ENCODE assay signal across 15 cellular contexts in genomic region chr12:128819293-128820144, GRCh38. TPM values are rescaled to one million over a fixed set of nuclear protein-coding genes. Genes with fewer than 3 reads are reported as not detected.
DNase-seq lines count a peak whose midpoint lies in the region; ATAC-seq, FAIRE-seq and TF ChIP-seq lines count a peak whose summit lies in the region.
"Had no signal": no experiment of that assay in that cellular context is flagged by ENCODE, and none has a peak within 500 bp of the region (broad histone marks: within the 10 kb centered on the region; RNA-seq: fewer than 3 reads in every experiment).

No MANE protein-coding gene starts in this region.

- no peaks in the 10 kb centered on the region for H3K9me3 ChIP-seq in H1 (ENCODE audit: insufficient read depth in 2 of 2, low read depth in 1 of 2, low read length in 1 of 2)
- H3K9me3 ChIP-seq in gastrocnemius medialis = no peaks in the 10 kb centered on the region
- no peaks in the 10 kb centered on the region for H3K9me3 ChIP-seq in Peyer's patch
- H3K9me3 ChIP-seq: Caco-2 had no signal

- intact Hi-C loops in gastrocnemius medialis (cut with DNase I; ENCODE audit: low total_unique reads) = loop anchor here (5.0 kb wide), 1 partner anchor 32 kb away; no protein-coding TSS in a partner anchor

- H3K27me3 ChIP-seq in H1 (replicated peaks in 1 of 4; ENCODE audit: control insufficient read depth in 3 of 4, extremely low read depth in 1 of 4, insufficient read depth in 3 of 4, low read length in 3 of 4) = no peaks in the 10 kb centered on the region
- no peaks in the 10 kb centered on the region for H3K27me3 ChIP-seq in gastrocnemius medialis
- H3K27me3 ChIP-seq in Peyer's patch = no peaks in the 10 kb centered on the region

- H4K20me1 ChIP-seq in H1 (replicated peaks in 1 of 2; ENCODE audit: control insufficient read depth in 1 of 2, insufficient read depth in 2 of 2, low read length in 2 of 2) = peaks cover 24 to 38% of the 10 kb centered on the region in 2 experiments

- H2BK20ac ChIP-seq in H1 (ENCODE audit: low read length) = no peak overlapping the region

- DNase-seq in ELF-1 (ENCODE audit: low read depth, low spot score) (peak; percentile 56), NCI-H1417 treated with DMSO at 0.1 percent for 48 hours (lab: John Stamatoyannopoulos, UW) (peak; percentile 45), H1 (ENCODE audit: low read depth in 1 of 2, low spot score in 2 of 2) (no peak), gastrocnemius medialis (peak in 1 of 2 donors; percentile 56), RKO (ENCODE audit: low spot score) (no peak), Peyer's patch (no peak)
- DNase-seq: activated CD8-positive, alpha-beta T cell treated with anti-CD3 and anti-CD28 coated beads for 36 hours; Caco-2; MM.1S; NK-92 treated with Interleukin-12 subunit alpha and Interleukin-12 subunit beta, amount 100 ng/mL, for 24 hours; T-helper 1 cell had no signal

- no peak overlapping the region for H4K8ac ChIP-seq in H1 (ENCODE audit: extremely low read depth, insufficient read depth, low read length)

- no peak overlapping the region for H3K14ac ChIP-seq in H1 (ENCODE audit: insufficient read length)

- peak overlapping the region; percentile 23 to 38; a peak in 2 of 4 replicates for H3K4me2 ChIP-seq in H1 (ENCODE audit: insufficient read depth in 1 of 2, low read depth in 2 of 2, low read length in 2 of 2)

- no peak overlapping the region for H2AK5ac ChIP-seq in H1 (ENCODE audit: low read depth, low read length)

- no peak overlapping the region for H2BK120ac ChIP-seq in H1 (replicated peaks; ENCODE audit: low read depth, low read length)

- in situ Hi-C loops in gastrocnemius medialis (cut with MboI; ENCODE audit: low sequenced_read_pairs in 4 of 4) = no loop called here

- no peak overlapping the region for H3K4ac ChIP-seq in H1 (replicated peaks; ENCODE audit: insufficient read length, low read depth, low read length)

- CTCF ChIA-PET in H1 (lab: Charles Lee; ENCODE audit: partially characterized antibody) = interaction anchor here (0.6 to 2.3 kb wide), 4 partner anchors 7 to 47 kb away, joined by 3 to 13 read pairs (median 4); no protein-coding TSS in a partner anchor

- no peak overlapping the region for H2BK15ac ChIP-seq in H1 (ENCODE audit: low read length)

- peaks cover 0 to 12% (median 3%) of the 10 kb centered on the region in 4 experiments; a peak in 4 of 8 replicates for H3K36me3 ChIP-seq in H1 (ENCODE audit: control insufficient read depth in 2 of 4, insufficient read depth in 4 of 4, low read length in 3 of 4)
- no peaks in the 10 kb centered on the region for H3K36me3 ChIP-seq in gastrocnemius medialis
- H3K36me3 ChIP-seq in Peyer's patch = peaks cover 0 to 3% (median 0%) of the 10 kb centered on the region in 3 donors

- H3K9ac ChIP-seq in H1 (replicated peaks in 1 of 4; ENCODE audit: extremely low read depth in 1 of 4, low read depth in 3 of 4, low read length in 3 of 4) = no peak overlapping the region

- TF ChIP-seq EP300 in H1 (IDR thresholded peaks at IDR 0.05; ENCODE audit: borderline replicate concordance in 1 of 2, low read depth in 2 of 2, low read length in 2 of 2) = no peak

- H4K91ac ChIP-seq in H1 (replicated peaks; ENCODE audit: insufficient read length, low read length) = no peak overlapping the region

- no peak overlapping the region for H3K56ac ChIP-seq in H1 (replicated peaks; ENCODE audit: insufficient read length, low read depth, low read length)

- H3K79me1 ChIP-seq in H1 (ENCODE audit: low read depth, low read length) = peaks cover 12% of the 10 kb centered on the region

- H3K23me2 ChIP-seq in H1 (ENCODE audit: low read depth, low read length) = peaks cover 9% of the 10 kb centered on the region; the same call in 1 of the 2 replicates

- H3K4me3 ChIP-seq in H1 (ENCODE audit: extremely low read depth in 1 of 4, insufficient read depth in 2 of 4, low read depth in 3 of 4, low read length in 4 of 4) (no peak overlapping the region), gastrocnemius medialis (peak overlapping the region in 3 of 4 donors; percentile 2 to 10 (median 5)), Peyer's patch (no peak overlapping the region)

- TF ChIP-seq RAD21 in H1 (IDR thresholded peaks at IDR 0.05 in 1 of 2, conservative IDR thresholded peaks at IDR 0.05 in 1 of 2; ENCODE audit: low read depth in 2 of 2, low read length in 2 of 2) = no peak

- TF ChIP-seq CTCF in H1 (IDR thresholded peaks at IDR 0.05; ENCODE audit: control extremely low read depth in 1 of 3, insufficient read depth in 1 of 3, low read depth in 1 of 3, low read length in 3 of 3) = no peak
- no peak for TF ChIP-seq CTCF in gastrocnemius medialis (IDR thresholded peaks at IDR 0.05 in 4 of 5, conservative IDR thresholded peaks at IDR 0.05 in 1 of 5)
- TF ChIP-seq CTCF in Peyer's patch (IDR thresholded peaks at IDR 0.05) = no peak

- H3K23ac ChIP-seq in H1 (ENCODE audit: insufficient read length) = no peak overlapping the region

- H2BK5ac ChIP-seq in H1 (ENCODE audit: low read depth, low read length) = no peak overlapping the region

- H3K4me1 ChIP-seq in H1 (replicated peaks in 1 of 4; ENCODE audit: control insufficient read depth in 3 of 4, insufficient read depth in 4 of 4, low read length in 3 of 4) (peaks cover 7 to 28% (median 12%) of the 10 kb centered on the region in 4 experiments), gastrocnemius medialis (peaks cover 80 to 84% of the 10 kb centered on the region in 2 donors), Peyer's patch (peaks cover 0 to 23% (median 13%) of the 10 kb centered on the region in 4 donors)
- H3K4me1 ChIP-seq: Caco-2 had no signal

- POLR2A ChIA-PET in H1 (lab: Charles Lee; ENCODE audit: partially characterized antibody) = interaction anchor here (0.5 to 1.9 kb wide), 6 partner anchors 9 to 1096 kb away, joined by 3 to 5 read pairs (median 4); no protein-coding TSS in a partner anchor

- H3K27ac ChIP-seq in H1 (ENCODE audit: low read depth, low read length) (no peak overlapping the region), gastrocnemius medialis (peak overlapping the region; percentile 86 to 98 (median 96)), Peyer's patch (peak overlapping the region in 1 of 4 donors; percentile 92)

- TF ChIP-seq POLR2A in H1 (IDR thresholded peaks at IDR 0.05; ENCODE audit: control extremely low read depth in 1 of 2, low read depth in 2 of 2, low read length in 2 of 2) = no peak
- TF ChIP-seq POLR2A in gastrocnemius medialis (IDR thresholded peaks at IDR 0.05) = peak; percentile 34 to 50
- no peak for TF ChIP-seq POLR2A in Peyer's patch (IDR thresholded peaks at IDR 0.05)

- no peak overlapping the region for H4K5ac ChIP-seq in H1 (ENCODE audit: insufficient read length, low read depth, low read length)

- 80% methylated on average over 16 of the region's 16 CpGs; no CpG with 5 or more reads in 1 of the 2 experiments for WGBS in H1 (ENCODE audit: extremely low coverage in 1 of 2, insufficient coverage in 1 of 2, insufficient read length in 1 of 2, insufficient replicate concordance in 2 of 2, low coverage in 1 of 2, low lambda C conversion rate in 2 of 2, missing lambda C conversion rate in 1 of 2), 2 experiments

- H3K79me2 ChIP-seq in H1 (ENCODE audit: control insufficient read depth in 1 of 2, insufficient read depth in 2 of 2, low read length in 2 of 2) = peaks cover 30 to 85% of the 10 kb centered on the region in 2 experiments

- no peak overlapping the region for H3K18ac ChIP-seq in H1 (ENCODE audit: extremely low read depth, low read length)

- ATAC-seq in gastrocnemius medialis (no peak), HG02970 (IDR thresholded peaks at IDR 0.05; ENCODE audit: low FRiP score, unreplicated experiment) (no peak)
- ATAC-seq: activated CD8-positive, alpha-beta T cell treated with anti-CD3 and anti-CD28 coated beads for 36 hours; sciatic nerve had no signal

- H2BK12ac ChIP-seq in H1 (ENCODE audit: low read depth, low read length) = no peak overlapping the region

- H2AFZ ChIP-seq in H1 (ENCODE audit: low read length) = no peak overlapping the region

- no peak for FAIRE-seq in H1 (lab: Jason Lieb, UNC)

TF ChIP-seq in H1, 55 proteins besides CTCF, POLR2A, EP300 and RAD21 (continues in another document):
- TF ChIP-seq HDAC6 (IDR thresholded peaks at IDR 0.05; ENCODE audit: low read depth, low read length) (no peak), KDM5A (IDR thresholded peaks at IDR 0.05; ENCODE audit: low read length) (no peak), CEBPB (IDR thresholded peaks at IDR 0.05; ENCODE audit: low read depth, low read length) (no peak), HDAC2 (IDR thresholded peaks at IDR 0.05; ENCODE audit: borderline replicate concordance in 1 of 2, low read depth in 2 of 2, low read length in 2 of 2) (no peak), SIRT6 (IDR thresholded peaks at IDR 0.05; ENCODE audit: low read length) (no peak)

RNA-seq across cellular contexts. Expression of gene SLC15A4, which starts 4.2 kb away (rescaled TPM):
- 22.6 and 22.7 TPM in 2 replicates for total RNA-seq in H1 (2021; fragmentation: NEBNext Ultra II Directional; extraction: Animal tissue kit (Norgen Biotek cat#: 25700))
- 21.1 and 26.6 TPM in 2 replicates for polyA plus RNA-seq in H1 (2011; rRNA removed)
- 25.3 TPM for polyA plus RNA-seq in H1 (2011; cell fraction: cytosol; rRNA removed)
- 30.8 TPM for polyA plus RNA-seq in H1 (2011; cell fraction: nucleus; rRNA removed)
- polyA plus RNA-seq in H1 (2012, experiment 1 of 2) = 16.9 to 23.4 TPM (median 18.9 TPM) in 4 replicates
- 7.4 TPM for polyA plus RNA-seq in H1 (2012, experiment 2 of 2)
- 23.1 TPM for polyA plus RNA-seq in H1 (2013, experiment 1 of 2)
- 23.8 TPM for polyA plus RNA-seq in H1 (2013, experiment 2 of 2)
- 47.2 and 56.1 TPM in 2 replicates for polyA minus RNA-seq in H1 (2011; rRNA and poly(A)+ RNA removed)
- polyA minus RNA-seq in H1 (2011; cell fraction: cytosol; rRNA and poly(A)+ RNA removed) = 19.2 TPM
- 54.4 TPM for polyA minus RNA-seq in H1 (2011; cell fraction: nucleus; rRNA and poly(A)+ RNA removed)
- total RNA-seq in gastrocnemius medialis (100 to 1,000 TPM in 1 of 4 donors, 10 to 100 TPM in 3; 59.8 to 122 (median 79.1) TPM), Peyer's patch (10 to 100 TPM; 25.4 to 37.0 (median 32.3) TPM)

RNA-seq across cellular contexts. Expression of gene GLT1D1, which starts 33.8 kb away (rescaled TPM):
- total RNA-seq in H1 (2021; fragmentation: NEBNext Ultra II Directional; extraction: Animal tissue kit (Norgen Biotek cat#: 25700)) = 3.6 and 4.1 TPM in 2 replicates
- 1.5 and 1.8 TPM in 2 replicates for polyA plus RNA-seq in H1 (2011; rRNA removed)
- polyA plus RNA-seq in H1 (2011; cell fraction: cytosol; rRNA removed) = 2.2 TPM
- 1.6 TPM for polyA plus RNA-seq in H1 (2011; cell fraction: nucleus; rRNA removed)
- polyA plus RNA-seq in H1 (2012, experiment 1 of 2) = 3.0 to 4.0 TPM (median 3.2 TPM) in 4 replicates
- 1.6 TPM for polyA plus RNA-seq in H1 (2012, experiment 2 of 2)
- polyA plus RNA-seq in H1 (2013, experiment 1 of 2) = 2.3 TPM
- 2.2 TPM for polyA plus RNA-seq in H1 (2013, experiment 2 of 2)
- polyA minus RNA-seq in H1 (2011; rRNA and poly(A)+ RNA removed) = 1.8 and 2.3 TPM in 2 replicates
- polyA minus RNA-seq in H1 (2011; cell fraction: cytosol; rRNA and poly(A)+ RNA removed) = 1.4 TPM
- 1.2 TPM for polyA minus RNA-seq in H1 (2011; cell fraction: nucleus; rRNA and poly(A)+ RNA removed)
- total RNA-seq in gastrocnemius medialis (1 to 10 TPM; 1.0 to 4.9 (median 3.0) TPM), Peyer's patch (not detected)
- total RNA-seq: Caco-2, dermis blood vessel endothelial cell, lung microvascular endothelial cell had no signal

Comparison
In these comparisons a context has a peak if more than half of its experiments do, and no peak if none do; other contexts are left out.
1. DNase-seq: peak in ELF-1 (single experiment) and NCI-H1417 treated with DMSO at 0.1 percent for 48 hours (single experiment); none in H1 (0 of 2), RKO (single experiment) and Peyer's patch (0 of 3).
2. H3K4me3 ChIP-seq: peak in gastrocnemius medialis (3 of 4); none in H1 (0 of 4) and Peyer's patch (0 of 4).
3. POLR2A ChIP-seq: peak in gastrocnemius medialis (2 of 2); none in H1 (0 of 2) and Peyer's patch (0 of 2).